In the genomic region with DNA sequence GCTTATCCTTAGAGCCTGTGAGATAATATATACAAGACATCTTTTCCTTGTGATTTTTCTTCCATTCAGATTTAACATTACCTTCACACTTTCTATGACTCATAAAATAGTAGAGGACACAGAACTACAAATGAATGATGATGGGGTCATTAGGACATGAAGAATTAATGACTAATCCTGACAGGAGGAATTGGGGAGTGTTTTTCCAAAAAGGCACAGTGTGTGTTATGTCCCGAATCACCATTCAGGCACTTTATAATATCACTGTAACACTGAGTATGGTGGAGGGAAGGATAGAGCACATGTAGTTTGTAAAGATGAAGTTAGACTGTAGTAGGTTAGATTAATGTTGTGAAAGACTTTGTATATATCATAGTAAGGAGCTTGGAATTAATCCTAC, we compare ENCODE assay signal across 22 cellular contexts.
A peak's percentile ranks its signal among the peaks of the same experiment; 100 is the strongest.
DNase-seq lines count a peak whose midpoint lies in the region; ATAC-seq, FAIRE-seq and TF ChIP-seq lines count a peak whose summit lies in the region.
"Had no signal": no experiment of that assay in that cellular context is flagged by ENCODE, and none has a peak within 500 bp of the region (broad histone marks: within the 10 kb centered on the region; RNA-seq: fewer than 3 reads in every experiment).

No MANE protein-coding gene starts in this region.

- H3K27ac ChIP-seq in small intestine (ENCODE audit: low read depth in 1 of 2, low read length in 1 of 2) = no peak overlapping the region
- H3K27ac ChIP-seq: 22Rv1, GM23248, Peyer's patch had no signal

- H3K9me3 ChIP-seq in small intestine (ENCODE audit: control insufficient read depth, low read depth) = no peaks in the 10 kb centered on the region
- H3K9me3 ChIP-seq: HAP-1, Peyer's patch, SK-N-SH had no signal

- no peaks in the 10 kb centered on the region for H3K36me3 ChIP-seq in small intestine (ENCODE audit: control insufficient read depth in 2 of 2, insufficient read depth in 2 of 2, low read length in 2 of 2)
- H3K36me3 ChIP-seq: HAP-1, Peyer's patch had no signal

- H3K4me1 ChIP-seq in small intestine (ENCODE audit: control insufficient read depth in 2 of 2, insufficient read depth in 1 of 2, low read depth in 1 of 2, low read length in 1 of 2) = no peaks in the 10 kb centered on the region
- H3K4me1 ChIP-seq: HAP-1, Peyer's patch had no signal

- no peak for FAIRE-seq in small intestine (lab: Jason Lieb, UNC)
- FAIRE-seq: GM19239 had no signal

- H3K4me3 ChIP-seq in fibroblast of pulmonary artery (replicated peaks; ENCODE audit: low read depth, low read length) (no peak overlapping the region), small intestine (ENCODE audit: low read depth in 1 of 2, low read length in 2 of 2) (no peak overlapping the region)
- H3K4me3 ChIP-seq: GM23248, HAP-1, Peyer's patch had no signal

- DNase-seq in DMS53 (lab: John Stamatoyannopoulos, UW) = peak; percentile 15
- no peak for DNase-seq in DMS53 treated with DMSO at 0.1 percent for 48 hours (lab: John Stamatoyannopoulos, UW; ENCODE audit: unreplicated experiment)
- DNase-seq in amniotic epithelial cell (ENCODE audit: low read depth) = peak; percentile 55
- peak; percentile 10 for DNase-seq in fibroblast of pulmonary artery (ENCODE audit: low read depth)
- no peak for DNase-seq in NCI-H446 treated with DMSO at 0.1 percent for 48 hours (lab: John Stamatoyannopoulos, UW)
- DNase-seq in NCI-H446 (lab: John Stamatoyannopoulos, UW) = no peak
- DNase-seq in small intestine = no peak
- DNase-seq: GF-D8, GM23248, Karpas-422, MM.1S, NCI-H1092, NCI-H1436 treated with DMSO at 0.1 percent for 48 hours, NCI-H2029, NCI-H69, Peyer's patch, SHP77, SK-N-SH had no signal

- no peak for ATAC-seq in HG03045 (IDR thresholded peaks at IDR 0.05; ENCODE audit: unreplicated experiment)

- WGBS in small intestine, 3 donors = 0 to 53% (median 20%) methylated on average over 1 of the region's 1 CpG

- no peaks in the 10 kb centered on the region for H3K27me3 ChIP-seq in small intestine (ENCODE audit: control insufficient read depth in 2 of 2, insufficient read depth in 2 of 2, low read length in 2 of 2)
- H3K27me3 ChIP-seq: Peyer's patch had no signal

- TF ChIP-seq CTCF in fibroblast of pulmonary artery (IDR thresholded peaks at IDR 0.05; ENCODE audit: low read length, missing control alignments) = no peak

Comparison
In these comparisons a context has a peak if more than half of its experiments do, and no peak if none do; other contexts are left out.
1. DNase-seq: peak in DMS53 (single experiment), amniotic epithelial cell (single experiment) and fibroblast of pulmonary artery (single experiment); none in DMS53 treated with DMSO at 0.1 percent for 48 hours (single experiment), NCI-H446 treated with DMSO at 0.1 percent for 48 hours (single experiment), NCI-H446 (0 of 2) and small intestine (single experiment).